In genomic region chr21:15278279-15278678, GRCh38 we compare ENCODE assay signal across 1 cellular context.
TF ChIP-seq lines count a peak whose summit lies in the region.

No MANE protein-coding gene starts in this region.

TF ChIP-seq in WTC11, 78 proteins besides CTCF, POLR2A, EP300 and RAD21:
- TF ChIP-seq USF1 (CRISPR knock-in tag; IDR thresholded peaks at IDR 0.05), result no peak
- TF ChIP-seq ZNF317 (CRISPR knock-in tag; IDR thresholded peaks at IDR 0.05; ENCODE audit: borderline replicate concordance, low read depth), result no peak
- no peak for TF ChIP-seq HMGA2 (CRISPR knock-in tag; IDR thresholded peaks at IDR 0.05)
- no peak for TF ChIP-seq TEAD1 (CRISPR knock-in tag; IDR thresholded peaks at IDR 0.05)
- TF ChIP-seq ZBTB21 (CRISPR knock-in tag; IDR thresholded peaks at IDR 0.05; ENCODE audit: borderline replicate concordance), result no peak
- TF ChIP-seq MXD4 (CRISPR knock-in tag; IDR thresholded peaks at IDR 0.05; ENCODE audit: borderline replicate concordance), result no peak
- no peak for TF ChIP-seq ZNF671 (CRISPR knock-in tag; IDR thresholded peaks at IDR 0.05)
- TF ChIP-seq ETV6 (CRISPR knock-in tag; IDR thresholded peaks at IDR 0.05), result no peak
